In genomic region chr1:50423670-50424000, GRCh38 we compare ENCODE assay signal across 8 cellular contexts. TPM values are rescaled to one million over a fixed set of nuclear protein-coding genes. Genes with fewer than 3 reads are reported as not detected.
DNase-seq lines count a peak whose midpoint lies in the region; ATAC-seq and TF ChIP-seq lines count a peak whose summit lies in the region.

No MANE protein-coding gene starts in this region.

- peaks cover 52% of the 10 kb centered on the region for H3K27me3 Mint-ChIP-seq in endothelial cell (ENCODE audit: unreplicated experiment)

- no peaks in the 10 kb centered on the region for H3K9me3 ChIP-seq in skeletal muscle satellite cell (replicated peaks; ENCODE audit: low read length)

- in situ Hi-C loops in ACHN (cut with HindIII; ENCODE audit: low pct_ligation_motif_present, low pct_unique_long_range_greater_than_20kb, low sequenced_read_pairs): no loop called here

- no peak overlapping the region for H3K27ac Mint-ChIP-seq in endothelial cell (ENCODE audit: unreplicated experiment)

- H3K4me2 ChIP-seq in skeletal muscle satellite cell (ENCODE audit: low read length): peak overlapping the region; percentile 80

- peak overlapping the region; percentile 79 for H3K4me3 Mint-ChIP-seq in endothelial cell (ENCODE audit: unreplicated experiment)

- no peaks in the 10 kb centered on the region for H3K36me3 ChIP-seq in skeletal muscle satellite cell (ENCODE audit: insufficient read depth, low read length)

- H3K4me1 ChIP-seq in skeletal muscle satellite cell (ENCODE audit: control insufficient read depth, insufficient read depth, low read length): peaks cover 21% of the 10 kb centered on the region

- TF ChIP-seq CTCF in endothelial cell (IDR thresholded peaks at IDR 0.05; ENCODE audit: unreplicated experiment): no peak

- no peaks in the 10 kb centered on the region for H3K9me3 Mint-ChIP-seq in endothelial cell (ENCODE audit: unreplicated experiment)

- no peak overlapping the region for H3K9ac ChIP-seq in skeletal muscle satellite cell (ENCODE audit: low read depth, low read length)

- peak overlapping the region; percentile 53 for H3K4me3 ChIP-seq in skeletal muscle satellite cell (ENCODE audit: low read length)

- ATAC-seq in HG02970 (IDR thresholded peaks at IDR 0.05; ENCODE audit: low FRiP score, unreplicated experiment): no peak

- peaks cover 98% of the 10 kb centered on the region for H3K27me3 ChIP-seq in skeletal muscle satellite cell (ENCODE audit: control insufficient read depth, insufficient read depth, low read length)

- peak; percentile 85 for DNase-seq in NCI-H1105 treated with DMSO at 0.1 percent for 48 hours (lab: John Stamatoyannopoulos, UW)
- DNase-seq in NCI-H1105 (lab: John Stamatoyannopoulos, UW): no peak
- peak; percentile 84 for DNase-seq in M059J (ENCODE audit: low read depth)
- no peak for DNase-seq in endothelial cell (ENCODE audit: low spot score)
- DNase-seq in midbrain (lab: John Stamatoyannopoulos, UW): no peak
- DNase-seq in ACHN: no peak

- H3K36me3 Mint-ChIP-seq in endothelial cell (ENCODE audit: low read depth, unreplicated experiment): peaks cover 11% of the 10 kb centered on the region

- peaks cover 45% of the 10 kb centered on the region for H3K4me1 Mint-ChIP-seq in endothelial cell (ENCODE audit: unreplicated experiment)

RNA-seq across cellular contexts. Expression of gene DMRTA2, which starts 0.4 kb away (rescaled TPM):
- 0.32 and 1.4 TPM in 2 replicates for total RNA-seq in M059J (2014; rRNA removed; shearing (Covaris generic))
- not detected for total RNA-seq in endothelial cell (ENCODE audit: unreplicated experiment)
- under 0.01 TPM in 1 of 2 replicates, not detected in the other for total RNA-seq in skeletal muscle satellite cell (2012; rRNA removed)

Comparison
In these comparisons a context has a peak if more than half of its experiments do, and no peak if none do; other contexts are left out.
1. DNase-seq: peak in NCI-H1105 treated with DMSO at 0.1 percent for 48 hours (single experiment) and M059J (single experiment); none in NCI-H1105 (single experiment), endothelial cell (single experiment), midbrain (single experiment) and ACHN (single experiment).